Comparison of ENCODE assay signal across 14 cellular contexts in the genomic region with DNA sequence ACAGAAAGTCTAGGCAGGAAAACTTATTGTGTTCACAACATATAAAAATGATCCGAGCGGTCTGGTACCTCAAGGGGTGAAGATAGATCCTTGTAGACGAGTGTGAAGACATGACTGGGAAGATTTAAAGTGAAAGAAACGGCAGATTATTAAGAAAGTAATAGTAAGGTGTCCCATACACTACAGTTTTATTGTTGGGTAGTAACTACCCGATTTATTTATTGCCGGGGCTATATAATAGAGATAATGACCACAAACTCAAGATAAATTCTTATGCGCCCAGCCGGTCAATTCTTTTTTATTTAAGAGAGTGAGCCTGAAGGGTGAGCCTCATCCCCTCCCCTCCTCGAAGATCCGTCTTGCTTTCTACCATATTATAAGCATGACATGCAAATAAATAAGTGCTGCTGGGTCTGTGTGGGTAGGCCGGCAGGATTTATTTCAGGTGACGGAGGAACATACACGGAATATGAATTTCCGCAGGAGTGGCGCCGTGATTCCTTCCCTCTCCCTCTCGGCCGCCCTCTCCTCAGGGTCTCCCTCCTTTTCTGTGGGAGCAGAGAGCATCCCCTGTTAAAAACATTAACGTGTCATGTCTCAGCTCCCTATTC.
A peak's percentile ranks its signal among the peaks of the same experiment; 100 is the strongest.
DNase-seq lines count a peak whose midpoint lies in the region; ATAC-seq, FAIRE-seq and TF ChIP-seq lines count a peak whose summit lies in the region.
"Had no signal": no experiment of that assay in that cellular context is flagged by ENCODE, and none has a peak within 500 bp of the region (broad histone marks: within the 10 kb centered on the region; RNA-seq: fewer than 3 reads in every experiment).

No MANE protein-coding gene starts in this region.

- H3K36me3 ChIP-seq in GM12878 (ENCODE audit: control insufficient read depth in 2 of 2, insufficient read depth in 2 of 2, low read length in 1 of 2) (no peaks in the 10 kb centered on the region), kidney (ENCODE audit: control insufficient read depth in 1 of 2, insufficient read depth in 2 of 2, low read length in 2 of 2) (no peaks in the 10 kb centered on the region), stomach smooth muscle (ENCODE audit: control insufficient read depth in 2 of 2, insufficient read depth in 2 of 2, low read length in 2 of 2) (no peaks in the 10 kb centered on the region), PC-3 (ENCODE audit: low read depth, low read length) (no peaks in the 10 kb centered on the region)
- H3K36me3 ChIP-seq: BLaER1 treated with 17β-estradiol and CSF1 and Interleukin-3, amounts not matched to agents 10 nM and 100 nM; gastrocnemius medialis had no signal

- H3K9me2 ChIP-seq in PC-3 (replicated peaks; ENCODE audit: low read length) = no peaks in the 10 kb centered on the region

- H2AFZ ChIP-seq in GM12878 (ENCODE audit: control insufficient read depth, low read depth, low read length) = no peak overlapping the region
- no peak overlapping the region for H2AFZ ChIP-seq in PC-3 (ENCODE audit: low read length)

- no peaks in the 10 kb centered on the region for H3K36me3 Mint-ChIP-seq in mesothelial cell of epicardium
- peaks cover 2% of the 10 kb centered on the region for H3K36me3 Mint-ChIP-seq in activated CD4-positive, alpha-beta T cell treated with anti-CD3 and anti-CD28 coated beads, Interleukin-2, amount 10 ng/mL, durations not matched to agents 24 days and 14 days (ENCODE audit: low read depth)

- H3K9me3 ChIP-seq in GM12878 (replicated peaks; ENCODE audit: control insufficient read depth, insufficient read depth, low read length) = no peaks in the 10 kb centered on the region
- no peaks in the 10 kb centered on the region for H3K9me3 ChIP-seq in kidney (ENCODE audit: control insufficient read depth in 1 of 2, low read length in 2 of 2)
- H3K9me3 ChIP-seq in stomach smooth muscle (ENCODE audit: control insufficient read depth in 2 of 2, low read length in 2 of 2) = no peaks in the 10 kb centered on the region
- H3K9me3 ChIP-seq in PC-3 (ENCODE audit: low read length) = no peaks in the 10 kb centered on the region
- H3K9me3 ChIP-seq: gastrocnemius medialis had no signal

- no peaks in the 10 kb centered on the region for H3F3A ChIP-seq in PC-3 (ENCODE audit: low read length, unreplicated experiment)

- H3K27me3 Mint-ChIP-seq in mesothelial cell of epicardium (ENCODE audit: low read depth) = no peaks in the 10 kb centered on the region
- H3K27me3 Mint-ChIP-seq in activated CD4-positive, alpha-beta T cell treated with anti-CD3 and anti-CD28 coated beads, Interleukin-2, amount 10 ng/mL, durations not matched to agents 24 days and 14 days = peaks cover 36% of the 10 kb centered on the region

- DNase-seq in G401 (ENCODE audit: low spot score) = peak; percentile 61
- DNase-seq in GM12878 (ENCODE audit: low read depth, low spot score) = no peak
- DNase-seq in kidney = no peak
- DNase-seq in mesothelial cell of epicardium (ENCODE audit: low spot score in 2 of 2, unreplicated experiment in 2 of 2) = no peak
- no peak for DNase-seq in ureter (ENCODE audit: low spot score)
- DNase-seq in PC-3 = no peak
- no peak for DNase-seq in activated CD4-positive, alpha-beta T cell treated with anti-CD3 and anti-CD28 coated beads, Interleukin-2, amount 10 ng/mL, durations not matched to agents 24 days and 14 days
- DNase-seq: activated CD4-positive, alpha-beta T cell treated with anti-CD3 and anti-CD28 coated beads for 1 hour; activated T-cell treated with anti-CD3 and anti-CD28 coated beads, Interleukin-2, amount 50 U/mL, for 1 hour; gastrocnemius medialis; NCI-H1436; NCI-H345 had no signal

- no peak for TF ChIP-seq POLR2A in GM12878 (IDR thresholded peaks at IDR 0.05; ENCODE audit: low read depth, low read length)

- ATAC-seq in GM12878 = no peak
- no peak for ATAC-seq in PC-3
- ATAC-seq: gastrocnemius medialis had no signal

- no peak for FAIRE-seq in GM12878 (lab: Jason Lieb, UNC)
- FAIRE-seq in kidney (lab: Jason Lieb, UNC) = no peak

- in situ Hi-C loops in G401 (cut with HindIII; ENCODE audit: low sequenced_read_pairs) (no loop called here), GM12878 (cut with MboI) (no loop called here)

- no peak overlapping the region for H3K4me2 ChIP-seq in GM12878 (ENCODE audit: control insufficient read depth, insufficient read depth)
- no peak overlapping the region for H3K4me2 ChIP-seq in PC-3 (ENCODE audit: low read length)
- H3K4me2 ChIP-seq: BLaER1 treated with 17β-estradiol and CSF1 and Interleukin-3, amounts not matched to agents 10 nM and 100 nM had no signal

- H4K20me1 ChIP-seq in GM12878 (ENCODE audit: control insufficient read depth, insufficient read depth) = no peaks in the 10 kb centered on the region
- H4K20me1 ChIP-seq in PC-3 (ENCODE audit: low read length) = no peaks in the 10 kb centered on the region

- intact Hi-C loops in GM12878 (cut with micrococcal nuclease; ENCODE audit: unreplicated experiment) = no loop called here
- intact Hi-C loops in kidney (cut with DNase I) = loop anchor here (5.0 kb wide), 2 partner anchors 110 to 140 kb away; no protein-coding TSS in a partner anchor
- intact Hi-C loops in PC-3 (cut with micrococcal nuclease) = no loop called here
- intact Hi-C loops in activated CD4-positive, alpha-beta T cell treated with anti-CD3 and anti-CD28 coated beads, Interleukin-2, amount 10 ng/mL, durations not matched to agents 24 days and 14 days (cut with micrococcal nuclease) = no loop called here

- no peak for TF ChIP-seq CTCF in GM12878 (IDR thresholded peaks at IDR 0.05 in 2 of 3, conservative IDR thresholded peaks at IDR 0.05 in 1 of 3; ENCODE audit: control insufficient read depth in 2 of 3, extremely low read depth in 1 of 3, insufficient read depth in 1 of 3, low read depth in 3 of 3, low read length in 3 of 3)
- no peak for TF ChIP-seq CTCF in kidney (IDR thresholded peaks at IDR 0.05; ENCODE audit: borderline replicate concordance, extremely low read depth, insufficient read depth)
- TF ChIP-seq CTCF in mesothelial cell of epicardium (IDR thresholded peaks at IDR 0.05; ENCODE audit: unreplicated experiment) = no peak
- no peak for TF ChIP-seq CTCF in PC-3 (conservative IDR thresholded peaks at IDR 0.05; ENCODE audit: low read depth, low read length)

- H3K4me1 Mint-ChIP-seq in mesothelial cell of epicardium = peaks cover 37% of the 10 kb centered on the region
- H3K4me1 Mint-ChIP-seq in activated CD4-positive, alpha-beta T cell treated with anti-CD3 and anti-CD28 coated beads, Interleukin-2, amount 10 ng/mL, durations not matched to agents 24 days and 14 days = peaks cover 1% of the 10 kb centered on the region

- H3K79me2 ChIP-seq in GM12878 (ENCODE audit: control insufficient read depth, insufficient read depth, low read length) (no peaks in the 10 kb centered on the region), PC-3 (ENCODE audit: low read length) (no peaks in the 10 kb centered on the region)

- H3K27ac Mint-ChIP-seq in mesothelial cell of epicardium = no peak overlapping the region
- no peak overlapping the region for H3K27ac Mint-ChIP-seq in activated CD4-positive, alpha-beta T cell treated with anti-CD3 and anti-CD28 coated beads, Interleukin-2, amount 10 ng/mL, durations not matched to agents 24 days and 14 days

- H3K4me3 ChIP-seq in GM12878 (no peak overlapping the region), kidney (ENCODE audit: low read length in 2 of 2) (peak overlapping the region in 1 of 2 donors; percentile 16), stomach smooth muscle (ENCODE audit: low read length in 2 of 2) (peak overlapping the region; percentile 71 to 84), PC-3 (ENCODE audit: low read length) (no peak overlapping the region)

- SMC1A ChIA-PET in GM12878 (lab: Charles Lee; ENCODE audit: uncharacterized antibody, unreplicated experiment) = no interaction called here

- no peak for TF ChIP-seq EP300 in GM12878 (IDR thresholded peaks at IDR 0.05; ENCODE audit: borderline replicate concordance in 1 of 2, control insufficient read depth in 1 of 2, low read depth in 2 of 2, low read length in 2 of 2)

- RAD21 ChIA-PET in GM12878 (lab: Charles Lee; ENCODE audit: unreplicated experiment) = no interaction called here

- BruUV-seq in GM12878 (replicated peaks; lab: Mats Ljungman, UMichigan) = no TSS peak
- no TSS peak for BruUV-seq in PC-3 (replicated peaks; lab: Mats Ljungman, UMichigan)

- no peak for TF ChIP-seq RAD21 in GM12878 (IDR thresholded peaks at IDR 0.05; ENCODE audit: insufficient read depth, low read depth, low read length)

- POLR2A ChIA-PET in GM12878 (lab: Charles Lee) (no interaction called here), PC-3 (lab: Charles Lee; ENCODE audit: unreplicated experiment) (no interaction called here)

- H3K4me1 ChIP-seq in GM12878 (ENCODE audit: control insufficient read depth, insufficient read depth, low read length) (no peaks in the 10 kb centered on the region), kidney (ENCODE audit: control insufficient read depth in 1 of 2, insufficient read depth in 1 of 2, low read depth in 1 of 2, low read length in 2 of 2) (no peaks in the 10 kb centered on the region), stomach smooth muscle (ENCODE audit: control insufficient read depth, insufficient read depth, low read length) (peaks cover 22% of the 10 kb centered on the region), PC-3 (ENCODE audit: insufficient read depth, low read length) (peaks cover 1% of the 10 kb centered on the region; the same call in 1 of the 2 replicates)
- H3K4me1 ChIP-seq: BLaER1 treated with 17β-estradiol and CSF1 and Interleukin-3, amounts not matched to agents 10 nM and 100 nM had no signal

- CTCF ChIA-PET in GM12878 (lab: Yijun Ruan, JAX) = no interaction called here
- CTCF ChIA-PET in PC-3 (lab: Charles Lee) = no interaction called here

- H3K27ac ChIP-seq in GM12878 (ENCODE audit: control insufficient read depth, insufficient read depth) = no peak overlapping the region
- peak overlapping the region; percentile 88 to 93 for H3K27ac ChIP-seq in kidney (ENCODE audit: low read depth in 2 of 2, low read length in 2 of 2)
- peak overlapping the region; percentile 100 for H3K27ac ChIP-seq in stomach smooth muscle (ENCODE audit: low read length)
- H3K27ac ChIP-seq in PC-3 (ENCODE audit: low read length) = no peak overlapping the region
- H3K27ac ChIP-seq: BLaER1 treated with 17β-estradiol and CSF1 and Interleukin-3, amounts not matched to agents 10 nM and 100 nM; gastrocnemius medialis had no signal

- H3K27me3 ChIP-seq in GM12878 (replicated peaks in 1 of 2; ENCODE audit: control insufficient read depth in 2 of 2, insufficient read depth in 2 of 2, low read length in 1 of 2) = peaks cover 6 to 24% of the 10 kb centered on the region in 2 experiments
- peaks cover 0 to 2% of the 10 kb centered on the region in 2 donors for H3K27me3 ChIP-seq in stomach smooth muscle (ENCODE audit: control insufficient read depth in 1 of 2, insufficient read depth in 2 of 2, low read length in 2 of 2)
- H3K27me3 ChIP-seq in PC-3 (ENCODE audit: low read length) = peaks cover 67% of the 10 kb centered on the region

- H3K4me3 Mint-ChIP-seq in mesothelial cell of epicardium = no peak overlapping the region
- H3K4me3 Mint-ChIP-seq in activated CD4-positive, alpha-beta T cell treated with anti-CD3 and anti-CD28 coated beads, Interleukin-2, amount 10 ng/mL, durations not matched to agents 24 days and 14 days = no peak overlapping the region

- H3K9me3 Mint-ChIP-seq in mesothelial cell of epicardium = no peaks in the 10 kb centered on the region
- H3K9me3 Mint-ChIP-seq in activated CD4-positive, alpha-beta T cell treated with anti-CD3 and anti-CD28 coated beads, Interleukin-2, amount 10 ng/mL, durations not matched to agents 24 days and 14 days = no peaks in the 10 kb centered on the region

- 2% methylated on average over 19 of the region's 19 CpGs for WGBS in GM12878 (ENCODE audit: insufficient coverage, insufficient replicate concordance, low lambda C conversion rate, missing lambda C conversion rate)

- H3K9ac ChIP-seq in GM12878 (ENCODE audit: control insufficient read depth, insufficient read depth, low read length) (no peak overlapping the region), kidney (ENCODE audit: low read length in 2 of 2) (no peak overlapping the region), stomach smooth muscle (ENCODE audit: low read length in 2 of 2) (peak overlapping the region; percentile 94 to 96), PC-3 (ENCODE audit: low read length) (no peak overlapping the region)
- H3K9ac ChIP-seq: BLaER1 treated with 17β-estradiol and CSF1 and Interleukin-3, amounts not matched to agents 10 nM and 100 nM had no signal

Comparison
In these comparisons a context has a peak if more than half of its experiments do, and no peak if none do; other contexts are left out.
1. H3K27ac ChIP-seq: peak in kidney (2 of 2) and stomach smooth muscle (single experiment); none in GM12878 (single experiment) and PC-3 (single experiment).
2. H3K4me3 ChIP-seq: peak in stomach smooth muscle (2 of 2); none in GM12878 (single experiment) and PC-3 (single experiment).
3. H3K9ac ChIP-seq: peak in stomach smooth muscle (2 of 2); none in GM12878 (single experiment), kidney (0 of 2) and PC-3 (single experiment).